ENCODE assay signal across 20 cellular contexts in the genomic region with DNA sequence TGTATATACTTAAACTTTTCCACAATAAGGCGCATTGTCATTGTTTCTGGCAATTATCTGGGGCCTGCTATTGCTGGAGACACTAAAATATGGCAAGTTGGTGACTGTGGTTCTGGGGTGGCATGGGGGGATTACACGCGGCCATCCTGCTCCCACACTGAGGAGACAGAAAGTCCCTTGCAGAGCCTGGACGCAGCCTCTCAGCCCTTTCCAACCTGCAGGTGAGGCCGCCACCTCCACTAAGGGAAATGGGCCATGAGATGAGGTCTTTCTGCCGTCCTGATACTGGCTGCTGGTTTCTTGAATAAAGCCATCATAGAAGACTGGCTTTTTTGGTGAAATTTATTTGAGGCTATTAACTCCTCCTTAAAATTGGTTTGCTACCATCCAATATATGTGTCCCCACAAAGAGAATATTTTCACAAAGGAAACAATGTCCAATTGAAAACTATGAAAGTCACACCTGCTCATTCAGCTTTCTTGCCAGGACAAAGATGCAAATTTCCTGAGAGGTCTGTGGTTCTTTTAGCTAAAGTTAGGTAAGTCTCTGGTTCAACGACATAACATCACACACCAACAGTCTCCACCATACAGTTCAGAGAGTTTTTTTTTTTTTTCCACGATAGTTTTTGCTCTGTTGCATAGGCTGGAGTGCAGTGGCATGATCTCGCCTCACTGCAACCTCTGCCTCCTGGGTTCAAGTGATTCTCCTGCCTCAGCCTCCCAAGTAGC. TPM values are rescaled to one million over a fixed set of nuclear protein-coding genes. Genes with fewer than 3 reads are reported as not detected.
DNase-seq lines count a peak whose midpoint lies in the region; ATAC-seq and TF ChIP-seq lines count a peak whose summit lies in the region.
"Had no signal": no experiment of that assay in that cellular context is flagged by ENCODE, and none has a peak within 500 bp of the region (broad histone marks: within the 10 kb centered on the region; RNA-seq: fewer than 3 reads in every experiment).

No MANE protein-coding gene starts in this region.

- TF ChIP-seq POLR2A in sigmoid colon (IDR thresholded peaks at IDR 0.05) (no peak), gastrocnemius medialis (IDR thresholded peaks at IDR 0.05) (no peak)

- H3K36me3 ChIP-seq in sigmoid colon (peaks cover 14 to 96% (median 41%) of the 10 kb centered on the region in 4 donors), gastrocnemius medialis (peaks cover 0 to 78% of the 10 kb centered on the region in 2 donors)
- H3K36me3 ChIP-seq: uterus had no signal

- H3K27ac ChIP-seq in sigmoid colon (no peak overlapping the region), gastrocnemius medialis (no peak overlapping the region)
- H3K27ac ChIP-seq: uterus had no signal

- no peaks in the 10 kb centered on the region for H3K4me1 ChIP-seq in sigmoid colon
- peaks cover 7 to 14% of the 10 kb centered on the region in 2 donors for H3K4me1 ChIP-seq in gastrocnemius medialis
- H3K4me1 ChIP-seq: uterus had no signal

- TF ChIP-seq CTCF in sigmoid colon (IDR thresholded peaks at IDR 0.05) (no peak), gastrocnemius medialis (IDR thresholded peaks at IDR 0.05 in 4 of 5, conservative IDR thresholded peaks at IDR 0.05 in 1 of 5) (no peak)

- H3K27me3 ChIP-seq in sigmoid colon (no peaks in the 10 kb centered on the region), gastrocnemius medialis (no peaks in the 10 kb centered on the region)
- H3K27me3 ChIP-seq: uterus had no signal

- H3K9me3 ChIP-seq in sigmoid colon (no peaks in the 10 kb centered on the region), gastrocnemius medialis (no peaks in the 10 kb centered on the region)
- H3K9me3 ChIP-seq: uterus had no signal

- TF ChIP-seq EP300 in sigmoid colon (IDR thresholded peaks at IDR 0.05): no peak

- intact Hi-C loops in sigmoid colon (cut with DNase I) (no loop called here), gastrocnemius medialis (cut with DNase I; ENCODE audit: low total_unique reads) (no loop called here)

- DNase-seq in sigmoid colon (peak; percentile 15), gastrocnemius medialis (no peak), amniotic stem cell (lab: John Stamatoyannopoulos, UW) (no peak)
- no peak for DNase-seq in activated naive CD4-positive, alpha-beta T cell (lab: John Stamatoyannopoulos, UW)
- DNase-seq: activated CD4-positive, CD25-positive, alpha-beta regulatory T cell treated with anti-CD3 and anti-CD28 coated beads, Interleukin-2, amount 50 U/mL, for 72 hours; activated naive CD8-positive, alpha-beta T cell treated with anti-CD3 and anti-CD28 coated beads, Interleukin-2, amount 10 ng/mL, durations not matched to agents 7 days and 5 days; central memory CD4-positive, alpha-beta T cell; DMS79 treated with DMSO at 0.1 percent for 48 hours; GOT3; KBM-7; NCI-H1417; NCI-H524; stimulated activated naive CD4-positive, alpha-beta T cell treated with Interleukin-2 at 50 U/mL for 16 hours; T-helper 1 cell; uterus had no signal

- no peak overlapping the region for H3K4me3 ChIP-seq in sigmoid colon
- H3K4me3 ChIP-seq in gastrocnemius medialis: no peak overlapping the region
- H3K4me3 ChIP-seq: uterus had no signal

- in situ Hi-C loops in gastrocnemius medialis (cut with MboI; ENCODE audit: low sequenced_read_pairs in 4 of 4): no loop called here

- peak; percentile 41 for ATAC-seq in GM19023 (IDR thresholded peaks at IDR 0.05; ENCODE audit: unreplicated experiment)
- peak; percentile 45 for ATAC-seq in GM21619 (IDR thresholded peaks at IDR 0.05; ENCODE audit: unreplicated experiment)
- ATAC-seq in HG03196 (IDR thresholded peaks at IDR 0.05; ENCODE audit: unreplicated experiment): peak; percentile 45
- no peak for ATAC-seq in gastrocnemius medialis
- ATAC-seq: Panc1, sciatic nerve had no signal

- WGBS in sigmoid colon, 2 donors: 90 to 93% methylated on average over 9 of the region's 9 CpGs

RNA-seq across cellular contexts. Expression of gene TXNDC5, which starts 13.0 kb away (rescaled TPM):
- total RNA-seq in sigmoid colon (10 to 100 TPM; 48.1 to 64.9 (median 52.9) TPM), gastrocnemius medialis (10 to 100 TPM; 29.9 to 43.3 (median 38.8) TPM)
- polyA plus RNA-seq in sigmoid colon: 10 to 100 TPM; 18.6 to 75.2 (median 29.1) TPM

Comparison
In these comparisons a context has a peak if more than half of its experiments do, and no peak if none do; other contexts are left out.
1. ATAC-seq: peak in GM19023 (single experiment), GM21619 (single experiment) and HG03196 (single experiment); none in gastrocnemius medialis (0 of 2).